In genomic region chr17:4738136-4739121, GRCh38 we compare ENCODE assay signal across 8 cellular contexts. TPM values are rescaled to one million over a fixed set of nuclear protein-coding genes. Genes with fewer than 3 reads are reported as not detected.
DNase-seq lines count a peak whose midpoint lies in the region; ATAC-seq and TF ChIP-seq lines count a peak whose summit lies in the region.

No MANE protein-coding gene starts in this region.

- H3K27me3 ChIP-seq in brain microvascular endothelial cell (replicated peaks) (peaks cover 14% of the 10 kb centered on the region), testis (no peaks in the 10 kb centered on the region)

- CTCF ChIA-PET in activated CD4-positive, alpha-beta T cell treated with anti-CD3 and anti-CD28 coated beads for 36 hours (lab: Charles Lee): interaction anchor here (1.0 to 1.1 kb wide), 3 partner anchors 52 to 163 kb away, joined by 3 to 5 read pairs (median 4); no protein-coding TSS in a partner anchor

- peaks cover 2% of the 10 kb centered on the region for H3K36me3 Mint-ChIP-seq in activated CD4-positive, alpha-beta T cell treated with anti-CD3 and anti-CD28 coated beads for 36 hours (ENCODE audit: low read depth)

- H3K4me3 ChIP-seq in brain microvascular endothelial cell (ENCODE audit: low read depth, low read length) (peak overlapping the region; percentile 63), testis (peak overlapping the region; percentile 74 to 81)

- WGBS in testis, 2 donors: 26 to 28% methylated on average over 40 of the region's 41 CpGs

- H3K4me3 Mint-ChIP-seq in activated CD4-positive, alpha-beta T cell treated with anti-CD3 and anti-CD28 coated beads for 36 hours: peak overlapping the region; percentile 70

- H3K4me1 Mint-ChIP-seq in activated CD4-positive, alpha-beta T cell treated with anti-CD3 and anti-CD28 coated beads for 36 hours: peaks cover 27% of the 10 kb centered on the region

- H3K36me3 ChIP-seq in brain microvascular endothelial cell (replicated peaks) (no peaks in the 10 kb centered on the region), testis (ENCODE audit: low read depth, missing control alignments) (no peaks in the 10 kb centered on the region)

- no peak for ATAC-seq in activated CD4-positive, alpha-beta T cell treated with anti-CD3 and anti-CD28 coated beads for 36 hours
- no peak for ATAC-seq in HG02571 (IDR thresholded peaks at IDR 0.05; ENCODE audit: unreplicated experiment)

- H3K4me1 ChIP-seq in testis: no peaks in the 10 kb centered on the region

- intact Hi-C loops in activated CD4-positive, alpha-beta T cell treated with anti-CD3 and anti-CD28 coated beads for 36 hours (cut with DNase I, micrococcal nuclease): loop anchor here in 1 of 2 experiments (1.0 to 10.0 kb wide), 3 partner anchors 7 to 746 kb away; partner anchors contain the start of genes DERL2, MED11, MINK1 and MIS12
- intact Hi-C loops in testis (cut with DNase I; ENCODE audit: low total_unique reads) (loop anchor here (10.0 kb wide), 1 partner anchor 146 kb away; no protein-coding TSS in a partner anchor), posterior vena cava (cut with DNase I) (no loop called here)

- peaks cover 18% of the 10 kb centered on the region for H3K27me3 Mint-ChIP-seq in activated CD4-positive, alpha-beta T cell treated with anti-CD3 and anti-CD28 coated beads for 36 hours

- H3K9me3 Mint-ChIP-seq in activated CD4-positive, alpha-beta T cell treated with anti-CD3 and anti-CD28 coated beads for 36 hours (ENCODE audit: low read depth): no peaks in the 10 kb centered on the region

- no peak overlapping the region for H3K27ac ChIP-seq in brain microvascular endothelial cell
- H3K27ac ChIP-seq in testis: peak overlapping the region; percentile 60 to 61

- no peaks in the 10 kb centered on the region for H3K9me3 ChIP-seq in testis

- DNase-seq in activated CD4-positive, alpha-beta T cell treated with anti-CD3 and anti-CD28 coated beads for 36 hours: no peak
- DNase-seq in activated CD4-positive, alpha-beta T cell treated with anti-CD3 and anti-CD28 coated beads for 48 hours: no peak
- DNase-seq in brain microvascular endothelial cell: no peak
- DNase-seq in left kidney (ENCODE audit: low read depth, low spot score): peak; percentile 51
- no peak for DNase-seq in testis
- no peak for DNase-seq in NCI-H526 treated with DMSO at 0.1 percent for 48 hours (lab: John Stamatoyannopoulos, UW)
- DNase-seq in posterior vena cava (ENCODE audit: low spot score): no peak

- H3K27ac Mint-ChIP-seq in activated CD4-positive, alpha-beta T cell treated with anti-CD3 and anti-CD28 coated beads for 36 hours: peak overlapping the region; percentile 37

- TF ChIP-seq CTCF in brain microvascular endothelial cell (IDR thresholded peaks at IDR 0.05; ENCODE audit: low read depth, low read length, missing control alignments) (no peak), testis (IDR thresholded peaks at IDR 0.05) (no peak)

- in situ Hi-C loops in brain microvascular endothelial cell (cut with HindIII; ENCODE audit: low pct_ligation_motif_present, low sequenced_read_pairs): no loop called here

- no peak for TF ChIP-seq POLR2A in testis (IDR thresholded peaks at IDR 0.05)

- POLR2A ChIA-PET in activated CD4-positive, alpha-beta T cell treated with anti-CD3 and anti-CD28 coated beads for 36 hours (lab: Charles Lee): no interaction called here

RNA-seq across cellular contexts. Expression of gene ZMYND15, which starts 1.2 kb away (rescaled TPM):
- total RNA-seq in activated CD4-positive, alpha-beta T cell treated with anti-CD3 and anti-CD28 coated beads for 36 hours: under 1 TPM; 0.09 to 0.11 TPM
- total RNA-seq in testis (10 to 100 TPM; 23.7 to 25.2 TPM), posterior vena cava (1 to 10 TPM; 1.1 to 1.2 TPM)
- 78.7 TPM for polyA plus RNA-seq in testis (ENCODE audit: insufficient read depth, low read depth, low replicate concordance)

RNA-seq across cellular contexts. Expression of gene CXCL16, which starts 1.3 kb away (rescaled TPM):
- 1 to 10 TPM; 1.7 to 2.5 TPM for total RNA-seq in activated CD4-positive, alpha-beta T cell treated with anti-CD3 and anti-CD28 coated beads for 36 hours
- total RNA-seq in testis: 100 to 1,000 TPM in 1 of 2 donors, 10 to 100 TPM in 1; 53.0 to 172 TPM
- polyA plus RNA-seq in testis (ENCODE audit: insufficient read depth, low read depth, low replicate concordance): 201 TPM
- total RNA-seq in posterior vena cava: 10 to 100 TPM; 14.8 to 20.4 TPM

RNA-seq across cellular contexts. Expression of gene MED11, which starts 7.2 kb away (rescaled TPM):
- 10 to 100 TPM; 16.7 to 22.9 TPM for total RNA-seq in activated CD4-positive, alpha-beta T cell treated with anti-CD3 and anti-CD28 coated beads for 36 hours
- total RNA-seq in testis: 10 to 100 TPM; 28.7 to 33.7 TPM
- 24.6 TPM for polyA plus RNA-seq in testis (ENCODE audit: insufficient read depth, low read depth, low replicate concordance)
- total RNA-seq in posterior vena cava: 10 to 100 TPM in 1 of 2 donors, 1 to 10 TPM in 1; 10.0 to 10.8 TPM

RNA-seq across cellular contexts. Expression of gene ARRB2, which starts 28.0 kb away (rescaled TPM):
- total RNA-seq in activated CD4-positive, alpha-beta T cell treated with anti-CD3 and anti-CD28 coated beads for 36 hours: 100 to 1,000 TPM; 168 to 175 TPM
- total RNA-seq in testis (10 to 100 TPM; 13.5 to 19.5 TPM), posterior vena cava (10 to 100 TPM; 50.7 to 63.8 TPM)
- polyA plus RNA-seq in testis (ENCODE audit: insufficient read depth, low read depth, low replicate concordance): 23.0 TPM

RNA-seq across cellular contexts. Expression of gene TM4SF5, which starts 33.3 kb away (rescaled TPM):
- not detected for total RNA-seq in activated CD4-positive, alpha-beta T cell treated with anti-CD3 and anti-CD28 coated beads for 36 hours
- total RNA-seq in testis (1 to 10 TPM in 1 of 2 donors, not detected in 1; 1.5 TPM), posterior vena cava (not detected)
- polyA plus RNA-seq in testis (ENCODE audit: insufficient read depth, low read depth, low replicate concordance): not detected

Comparison
In these comparisons a context has a peak if more than half of its experiments do, and no peak if none do; other contexts are left out.
1. RNA of gene ZMYND15, which starts 1.2 kb away (total RNA-seq): 23.7 to 25.2 TPM in testis; 1.1 to 1.2 TPM in posterior vena cava and 0.09 to 0.11 TPM in activated CD4-positive, alpha-beta T cell treated with anti-CD3 and anti-CD28 coated beads for 36 hours; every median in the first group is over 10 times any median in the second.
2. RNA of gene CXCL16, which starts 1.3 kb away (total RNA-seq): 53.0 to 172 TPM in testis and 14.8 to 20.4 TPM in posterior vena cava; 1.7 to 2.5 TPM in activated CD4-positive, alpha-beta T cell treated with anti-CD3 and anti-CD28 coated beads for 36 hours; every median in the first group is over 4 times any median in the second.